Comparison of ENCODE assay signal across 32 cellular contexts in genomic region chr18:35771172-35771571, GRCh38.
"Had no signal": no experiment of that assay in that cellular context is flagged by ENCODE, and none has a peak within 500 bp of the region (broad histone marks: within the 10 kb centered on the region; RNA-seq: fewer than 3 reads in every experiment).

No MANE protein-coding gene starts in this region.

- H3K4me3 ChIP-seq: MG63 had no signal

- DNase-seq: Karpas-422, MG63, MM.1S, NCI-H1048, NCI-H1092, NCI-H1092 treated with DMSO at 0.1 percent for 48 hours, NCI-H1105, NCI-H1105 treated with DMSO at 0.1 percent for 48 hours, NCI-H1417, NCI-H1417 treated with DMSO at 0.1 percent for 48 hours, NCI-H1436, NCI-H1436 treated with DMSO at 0.1 percent for 48 hours, NCI-H146, NCI-H1694, NCI-H1694 treated with DMSO at 0.1 percent for 48 hours, NCI-H187, NCI-H187 treated with DMSO at 0.1 percent for 48 hours, NCI-H1930, NCI-H2029, NCI-H2029 treated with DMSO at 0.1 percent for 48 hours, NCI-H2081, NCI-H2081 treated with DMSO at 0.1 percent for 48 hours, NCI-H2107, NCI-H2171, NCI-H2171 treated with DMSO at 0.1 percent for 48 hours, NCI-H2227 treated with DMSO at 0.1 percent for 48 hours, NCI-H226, NCI-H345, NCI-H446, NCI-H446 treated with DMSO at 0.1 percent for 48 hours, NCI-H510A had no signal

- H3K9ac ChIP-seq: KMS-11 had no signal

- H3K4me2 ChIP-seq: KMS-11 had no signal

- H3K36me3 ChIP-seq: MG63 had no signal

- H3K27me3 ChIP-seq: MG63 had no signal

- H3K9me3 ChIP-seq: MG63 had no signal

- H3K27ac ChIP-seq: KMS-11 had no signal
